Comparison of ENCODE assay signal across 13 cellular contexts in genomic region chr5:172163346-172163745, GRCh38. TPM values are rescaled to one million over a fixed set of nuclear protein-coding genes. Genes with fewer than 3 reads are reported as not detected.
A peak's percentile ranks its signal among the peaks of the same experiment; 100 is the strongest.
DNase-seq lines count a peak whose midpoint lies in the region; ATAC-seq and TF ChIP-seq lines count a peak whose summit lies in the region.
"Had no signal": no experiment of that assay in that cellular context is flagged by ENCODE, and none has a peak within 500 bp of the region (broad histone marks: within the 10 kb centered on the region; RNA-seq: fewer than 3 reads in every experiment).

No MANE protein-coding gene starts in this region.

- ATAC-seq in sciatic nerve, result peak; percentile 47
- no peak for ATAC-seq in HG02852 (IDR thresholded peaks at IDR 0.05; ENCODE audit: unreplicated experiment)
- no peak for ATAC-seq in GM19452 (IDR thresholded peaks at IDR 0.05; ENCODE audit: unreplicated experiment)

- H3K9me2 ChIP-seq in GM23248 (ENCODE audit: insufficient read depth), result no peaks in the 10 kb centered on the region

- no peaks in the 10 kb centered on the region for H4K20me1 ChIP-seq in GM23248 (ENCODE audit: insufficient read depth)

- H3K4me2 ChIP-seq in GM23248 (ENCODE audit: unreplicated experiment), result no peak overlapping the region

- H3K36me3 ChIP-seq in GM23248 (ENCODE audit: low read depth) (no peaks in the 10 kb centered on the region), right atrium auricular region (no peaks in the 10 kb centered on the region)

- TF ChIP-seq CTCF in right atrium auricular region (IDR thresholded peaks at IDR 0.05), result no peak

- H3K27ac ChIP-seq in GM23248, result peak overlapping the region; percentile 38; the same call in 1 of the 2 replicates
- H3K27ac ChIP-seq in right atrium auricular region, result peak overlapping the region; percentile 53 to 54

- no peak overlapping the region for H3K4me3 ChIP-seq in GM23248
- no peak overlapping the region for H3K4me3 ChIP-seq in right atrium auricular region

- peaks cover 98% of the 10 kb centered on the region for H3K79me2 ChIP-seq in GM23248 (ENCODE audit: insufficient read depth)

- H3K9me3 ChIP-seq in GM23248 (ENCODE audit: low read depth) (no peaks in the 10 kb centered on the region), right atrium auricular region (no peaks in the 10 kb centered on the region)

- DNase-seq in GM23248, result peak; percentile 70
- DNase-seq in anterior cingulate cortex (lab: John Stamatoyannopoulos, UW), result peak in 32 of 58 donors; percentile 8 to 74 (median 46)
- peak; percentile 74 for DNase-seq in right atrium auricular region (ENCODE audit: low spot score)
- no peak for DNase-seq in sciatic nerve (ENCODE audit: low spot score)
- no peak for DNase-seq in activated CD4-positive, alpha-beta T cell treated with anti-CD3 and anti-CD28 coated beads, Interleukin-2, amount 50 U/mL, for 48 hours
- no peak for DNase-seq in stimulated activated CD4-positive, alpha-beta T cell treated with anti-CD3 and anti-CD28 coated beads, Interleukin-4, amount 100 ng/mL, for 4 hours
- DNase-seq: amniotic stem cell; NCI-H187 treated with DMSO at 0.1 percent for 48 hours; OCI-M1; stimulated activated naive CD4-positive, alpha-beta T cell; T-helper 2 cell had no signal

- no peak overlapping the region for H2AFZ ChIP-seq in GM23248

- 25 to 40% methylated on average over 4 of the region's 4 CpGs for whole genome bisulfite sequencing in GM23248 (ENCODE audit: low coverage in 1 of 2, low lambda C conversion rate in 2 of 2, missing lambda C conversion rate in 2 of 2), 2 experiments

- intact Hi-C loops in sciatic nerve (cut with DNase I), result no loop called here

- H3K9ac ChIP-seq in GM23248, result no peak overlapping the region

- 0 out of 2 replicates have a peak, but pooled peaks cover 6% of the 10 kb centered on the region for H3F3A ChIP-seq in GM23248 (ENCODE audit: insufficient read depth)

- peaks cover 17% of the 10 kb centered on the region for H3K4me1 ChIP-seq in GM23248 (ENCODE audit: insufficient read depth)
- peaks cover 0 to 45% of the 10 kb centered on the region in 2 donors for H3K4me1 ChIP-seq in right atrium auricular region

- in situ Hi-C loops in GM23248 (cut with MboI), result no loop called here

- H3K27me3 ChIP-seq in GM23248 (replicated peaks; ENCODE audit: insufficient read depth), result no peaks in the 10 kb centered on the region
- no peaks in the 10 kb centered on the region for H3K27me3 ChIP-seq in right atrium auricular region

RNA-seq across cellular contexts. Expression of gene STK10, which starts 24.7 kb away (rescaled TPM):
- 21.8 and 28.9 TPM in 2 replicates for total RNA-seq in GM23248 (2014; rRNA removed; shearing (Covaris generic))
- 19.3 and 21.2 TPM in 2 replicates for polyA plus RNA-seq in GM23248 (2016; fragmentation: Nextera tagmentation; extraction: Ambion mirVana)
- total RNA-seq in right atrium auricular region (10 to 100 TPM in 1 of 2 donors, 1 to 10 TPM in 1; 6.9 to 10.8 TPM), sciatic nerve (89.4 TPM)

RNA-seq across cellular contexts. Expression of gene EFCAB9, which starts 30.6 kb away (rescaled TPM):
- total RNA-seq in GM23248 (2014; rRNA removed; shearing (Covaris generic)), result not detected in 2 replicates
- not detected in 2 replicates for polyA plus RNA-seq in GM23248 (2016; fragmentation: Nextera tagmentation; extraction: Ambion mirVana)
- total RNA-seq in right atrium auricular region (not detected), sciatic nerve (not detected)

Comparison
In these comparisons a context has a peak if more than half of its experiments do, and no peak if none do; other contexts are left out.
1. DNase-seq: peak in GM23248 (single experiment), anterior cingulate cortex (32 of 58) and right atrium auricular region (single experiment); none in sciatic nerve (single experiment), activated CD4-positive, alpha-beta T cell treated with anti-CD3 and anti-CD28 coated beads, Interleukin-2, amount 50 U/mL, for 48 hours (0 of 2) and stimulated activated CD4-positive, alpha-beta T cell treated with anti-CD3 and anti-CD28 coated beads, Interleukin-4, amount 100 ng/mL, for 4 hours (0 of 2).